ENCODE assay signal across 18 cellular contexts in the genomic region with DNA sequence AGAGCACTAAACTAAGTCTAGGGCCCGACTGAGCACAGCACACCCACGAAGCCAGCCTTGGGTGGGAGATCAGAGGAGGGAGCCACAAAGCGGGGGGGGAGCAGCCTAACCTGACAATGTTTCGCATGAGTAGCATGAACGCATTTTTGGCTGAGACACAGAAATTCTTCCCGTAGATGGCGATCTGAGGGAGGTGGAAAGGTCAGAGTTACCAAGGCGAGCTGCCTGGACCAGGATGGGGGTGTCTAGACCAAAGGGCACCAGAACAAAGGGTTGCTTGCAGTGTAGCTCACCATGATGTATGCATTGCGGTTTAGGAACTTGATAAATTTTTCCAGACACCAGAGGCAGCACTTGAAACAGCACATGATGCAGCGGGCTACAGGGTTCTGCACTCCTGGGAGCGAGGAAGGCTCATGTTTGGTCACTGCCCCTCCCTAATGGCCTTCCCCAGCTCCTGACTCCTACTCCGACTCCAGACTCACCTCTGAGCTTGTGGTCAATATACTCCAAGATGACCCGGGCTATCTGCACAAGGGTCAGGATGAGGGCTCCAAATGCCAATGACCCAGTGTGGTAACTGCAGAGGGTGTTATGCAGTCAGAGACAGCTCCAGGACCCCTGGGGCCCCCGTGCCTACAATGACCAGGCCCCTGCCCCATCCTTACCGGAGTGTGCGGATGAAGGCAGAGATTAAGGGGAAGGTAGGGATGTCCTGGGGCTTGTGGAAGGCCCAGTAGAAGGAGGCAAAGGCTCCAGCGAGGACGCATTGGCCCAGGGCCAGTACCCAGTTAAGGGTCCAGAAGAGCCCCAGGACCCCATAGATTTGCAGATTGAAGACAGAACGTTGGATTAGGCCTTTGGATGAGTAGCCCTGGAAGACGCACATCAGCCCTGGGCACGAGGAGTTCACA. TPM values are rescaled to one million over a fixed set of nuclear protein-coding genes. Genes with fewer than 3 reads are reported as not detected.
DNase-seq lines count a peak whose midpoint lies in the region; ATAC-seq, FAIRE-seq and TF ChIP-seq lines count a peak whose summit lies in the region.
"Had no signal": no experiment of that assay in that cellular context is flagged by ENCODE, and none has a peak within 500 bp of the region (broad histone marks: within the 10 kb centered on the region; RNA-seq: fewer than 3 reads in every experiment).

No MANE protein-coding gene starts in this region.

- H2BK20ac ChIP-seq in H9 (ENCODE audit: low read depth, low read length, poor library complexity, severe bottlenecking) = no peak overlapping the region

- H3K4ac ChIP-seq in H9 (ENCODE audit: low read depth, low read length) = no peak overlapping the region

- DNase-seq in H9 (no peak), mesothelial cell of epicardium (ENCODE audit: low spot score in 2 of 2, unreplicated experiment in 2 of 2) (no peak), dermis blood vessel endothelial cell (no peak), DMS53 (lab: John Stamatoyannopoulos, UW) (no peak), aorta (no peak), GM12892 (ENCODE audit: insufficient read length) (no peak)
- DNase-seq in activated naive CD8-positive, alpha-beta T cell treated with anti-CD3 and anti-CD28 coated beads, Interleukin-2, amount 50 U/mL, for 24 hours = peak; percentile 12
- DNase-seq: activated B cell treated with CpG ODN at 0.5 μM for 24 hours; activated CD8-positive, alpha-beta memory T cell treated with anti-CD3 and anti-CD28 coated beads, Interleukin-2, amount 50 U/mL, for 4 hours; activated naive CD4-positive, alpha-beta T cell treated with anti-CD3 and anti-CD28 coated beads for 36 hours; DMS 273 treated with DMSO at 0.1 percent for 48 hours; effector memory CD4-positive, alpha-beta T cell; NCI-H2029; NCI-H524 treated with DMSO at 0.1 percent for 48 hours had no signal

- no peak overlapping the region for H4K91ac ChIP-seq in H9 (ENCODE audit: insufficient read length, low read depth, low read length)

- intact Hi-C loops in aorta (cut with DNase I) = loop anchor here in 1 of 2 donors (10.0 kb wide), 1 partner anchor 181 kb away; a partner anchor contains a TSS

- H3K27me3 ChIP-seq in BLaER1 (no peaks in the 10 kb centered on the region), H9 (ENCODE audit: insufficient read depth, low read length) (no peaks in the 10 kb centered on the region), aorta (ENCODE audit: control insufficient read depth in 1 of 2, insufficient read depth in 2 of 2, low read length in 1 of 2) (no peaks in the 10 kb centered on the region)
- H3K27me3 ChIP-seq: suprapubic skin had no signal

- H2BK15ac ChIP-seq in H9 (ENCODE audit: low read depth, low read length) = no peak overlapping the region

- H3K36me3 Mint-ChIP-seq in H9 (ENCODE audit: insufficient read depth in 1 of 3, low read depth in 3 of 3) = peaks cover 0 to 2% (median 0%) of the 10 kb centered on the region in 3 experiments; a peak in 1 of 7 replicates
- H3K36me3 Mint-ChIP-seq in activated naive CD8-positive, alpha-beta T cell treated with anti-CD3 and anti-CD28 coated beads, Interleukin-2, amount 50 U/mL, for 24 hours (ENCODE audit: low read depth) = peaks cover 4% of the 10 kb centered on the region
- no peaks in the 10 kb centered on the region for H3K36me3 Mint-ChIP-seq in mesothelial cell of epicardium

- H3K4me3 ChIP-seq in BLaER1 (no peak overlapping the region), aorta (ENCODE audit: low read length in 2 of 2) (no peak overlapping the region)
- H3K4me3 ChIP-seq: suprapubic skin had no signal

- H4K20me1 ChIP-seq in BLaER1 (no peaks in the 10 kb centered on the region), H9 (ENCODE audit: control insufficient read depth, insufficient read depth, insufficient read length) (no peaks in the 10 kb centered on the region)

- no CpG with 5 or more reads among the region's 21 CpGs for WGBS in H9 (ENCODE audit: extremely low coverage, insufficient read length, low lambda C conversion rate)
- WGBS in aorta, 2 donors = 85 to 88% methylated on average over 21 of the region's 21 CpGs

- H3K14ac ChIP-seq in H9 (ENCODE audit: insufficient read depth, low read length) = no peak overlapping the region

- H3K56ac ChIP-seq in H9 (ENCODE audit: insufficient read length, low read depth, low read length) = no peak overlapping the region

- no peak overlapping the region for H3T11ph ChIP-seq in H9 (ENCODE audit: low read length)

- TF ChIP-seq CTCF in H9 (conservative IDR thresholded peaks at IDR 0.05) (no peak), mesothelial cell of epicardium (IDR thresholded peaks at IDR 0.05; ENCODE audit: unreplicated experiment) (no peak)

- ATAC-seq in activated naive CD8-positive, alpha-beta T cell treated with anti-CD3 and anti-CD28 coated beads, Interleukin-2, amount 50 U/mL, for 24 hours = peak; percentile 11
- no peak for ATAC-seq in aorta (ENCODE audit: low FRiP score)

- peak overlapping the region; percentile 82 for H3K9ac ChIP-seq in BLaER1
- no peak overlapping the region for H3K9ac ChIP-seq in H9 (ENCODE audit: extremely low read depth, insufficient read length, low read length)

- H2BK12ac ChIP-seq in H9 (ENCODE audit: insufficient read length, low read depth, low read length) = no peak overlapping the region

- H2BK5ac ChIP-seq in H9 (ENCODE audit: insufficient read length, low read length) = no peak overlapping the region

- H3K9me3 Mint-ChIP-seq in H9 = no peaks in the 10 kb centered on the region; a peak in 1 of 5 replicates
- H3K9me3 Mint-ChIP-seq in activated naive CD8-positive, alpha-beta T cell treated with anti-CD3 and anti-CD28 coated beads, Interleukin-2, amount 50 U/mL, for 24 hours = no peaks in the 10 kb centered on the region
- H3K9me3 Mint-ChIP-seq in mesothelial cell of epicardium = no peaks in the 10 kb centered on the region
- H3K9me3 Mint-ChIP-seq: activated B cell treated with CpG ODN at 0.5 μM for 24 hours; activated naive CD4-positive, alpha-beta T cell treated with anti-CD3 and anti-CD28 coated beads for 36 hours had no signal

- peaks cover 12% of the 10 kb centered on the region for H3K23me2 ChIP-seq in H9 (ENCODE audit: insufficient read length, low read depth, low read length, poor library complexity, severe bottlenecking)

- H3K4me1 Mint-ChIP-seq in H9 (peaks cover 16 to 33% of the 10 kb centered on the region in 2 experiments), mesothelial cell of epicardium (peaks cover 20% of the 10 kb centered on the region)
- H3K4me1 Mint-ChIP-seq in activated naive CD8-positive, alpha-beta T cell treated with anti-CD3 and anti-CD28 coated beads, Interleukin-2, amount 50 U/mL, for 24 hours = peaks cover 38% of the 10 kb centered on the region

- H3K4me3 Mint-ChIP-seq in H9 (peak overlapping the region; percentile 38 to 98; a peak in 4 of 5 replicates), mesothelial cell of epicardium (peak overlapping the region; percentile 17)
- no peak overlapping the region for H3K4me3 Mint-ChIP-seq in activated naive CD8-positive, alpha-beta T cell treated with anti-CD3 and anti-CD28 coated beads, Interleukin-2, amount 50 U/mL, for 24 hours
- H3K4me3 Mint-ChIP-seq: activated B cell treated with CpG ODN at 0.5 μM for 24 hours had no signal

- H3K27ac ChIP-seq in BLaER1 (0 out of 2 replicates have a peak overlapping the region, but pooled peaks have one; percentile 84), H9 (ENCODE audit: insufficient read length, low read depth, low read length) (no peak overlapping the region), aorta (ENCODE audit: low read depth in 1 of 2, low read length in 2 of 2) (no peak overlapping the region)
- H3K27ac ChIP-seq: suprapubic skin had no signal

- no peak for FAIRE-seq in GM12892 (lab: Jason Lieb, UNC)
- FAIRE-seq: GM19239 had no signal

- no peak overlapping the region for H3K23ac ChIP-seq in H9 (ENCODE audit: insufficient read length, low read depth, low read length)

- H3K27me3 Mint-ChIP-seq in H9 (ENCODE audit: low read depth) = peaks cover 2% of the 10 kb centered on the region
- peaks cover 4% of the 10 kb centered on the region for H3K27me3 Mint-ChIP-seq in activated naive CD8-positive, alpha-beta T cell treated with anti-CD3 and anti-CD28 coated beads, Interleukin-2, amount 50 U/mL, for 24 hours
- no peaks in the 10 kb centered on the region for H3K27me3 Mint-ChIP-seq in mesothelial cell of epicardium (ENCODE audit: low read depth)

- H3K36me3 ChIP-seq in BLaER1 = peaks cover 3% of the 10 kb centered on the region; the same call in 1 of the 2 replicates
- H3K36me3 ChIP-seq in aorta (ENCODE audit: control insufficient read depth in 1 of 2, insufficient read depth in 2 of 2, low read length in 1 of 2) = no peaks in the 10 kb centered on the region

- no peak overlapping the region for H4K5ac ChIP-seq in H9 (ENCODE audit: insufficient read length, low read depth, low read length)

- H3K27ac Mint-ChIP-seq in H9 (peak overlapping the region; percentile 53 to 92 (median 64); a peak in 4 of 7 replicates), mesothelial cell of epicardium (no peak overlapping the region)
- peak overlapping the region; percentile 37 for H3K27ac Mint-ChIP-seq in activated naive CD8-positive, alpha-beta T cell treated with anti-CD3 and anti-CD28 coated beads, Interleukin-2, amount 50 U/mL, for 24 hours
- H3K27ac Mint-ChIP-seq: activated B cell treated with CpG ODN at 0.5 μM for 24 hours; activated naive CD4-positive, alpha-beta T cell treated with anti-CD3 and anti-CD28 coated beads for 36 hours had no signal

- no peaks in the 10 kb centered on the region for H3K79me1 ChIP-seq in H9 (ENCODE audit: insufficient read depth, low read depth, low read length, poor library complexity, severe bottlenecking)

- H3K79me2 ChIP-seq in H9 (ENCODE audit: insufficient read depth, low read length) = no peaks in the 10 kb centered on the region

- H2BK120ac ChIP-seq in H9 (ENCODE audit: low read depth, low read length, poor library complexity, severe bottlenecking) = no peak overlapping the region

- H3K4me1 ChIP-seq in BLaER1 (peaks cover 59% of the 10 kb centered on the region), H9 (ENCODE audit: insufficient read depth, low read length) (no peaks in the 10 kb centered on the region), aorta (ENCODE audit: control insufficient read depth in 1 of 2, insufficient read depth in 2 of 2, low read length in 2 of 2) (no peaks in the 10 kb centered on the region)

- H3K4me2 ChIP-seq in BLaER1 (peak overlapping the region; percentile 92), H9 (ENCODE audit: insufficient read depth, insufficient read length, low read length) (no peak overlapping the region)

- no peaks in the 10 kb centered on the region for H3K9me3 ChIP-seq in BLaER1
- no peaks in the 10 kb centered on the region for H3K9me3 ChIP-seq in H9 (ENCODE audit: control insufficient read depth, low read depth, low read length)
- no peaks in the 10 kb centered on the region for H3K9me3 ChIP-seq in aorta (ENCODE audit: control insufficient read depth, low read length)
- H3K9me3 ChIP-seq: suprapubic skin had no signal

- H2AFZ ChIP-seq in H9 (ENCODE audit: low read length) = no peak overlapping the region

- no peak overlapping the region for H3K18ac ChIP-seq in H9 (ENCODE audit: insufficient read length, low read depth, low read length)

- H4K8ac ChIP-seq in H9 (replicated peaks; ENCODE audit: insufficient read length, low read depth, low read length) = no peak overlapping the region

- H2AK5ac ChIP-seq in H9 (ENCODE audit: insufficient read length, low read length) = no peak overlapping the region

- TF ChIP-seq POLR2A in GM12892 (IDR thresholded peaks at IDR 0.05; ENCODE audit: low read depth, low read length) = no peak

RNA-seq across cellular contexts. Expression of a gene that starts 2.8 kb away (rescaled TPM):
- 35.1 and 36.2 TPM in 2 replicates for total RNA-seq in H9 (2021)
- total RNA-seq in mesothelial cell of epicardium = 23.2 to 24.7 TPM (median 24.4 TPM) in 3 replicates
- total RNA-seq in dermis blood vessel endothelial cell = 66.8 and 78.1 TPM in 2 replicates
- total RNA-seq in aorta = 10 to 100 TPM; 23.9 to 24.6 TPM
- polyA plus RNA-seq in aorta = 10 to 100 TPM; 20.3 to 23.7 TPM
- polyA plus RNA-seq in GM12892 (2012; ENCODE audit: missing spikeins) = 15.0 TPM

RNA-seq across cellular contexts. Expression of a gene that starts 13.3 kb away (rescaled TPM):
- total RNA-seq in H9 (2021) (3.3 and 3.8 TPM in 2 replicates), mesothelial cell of epicardium (0.40 to 0.94 TPM (median 0.66 TPM) in 3 replicates), dermis blood vessel endothelial cell (0.05 and 0.17 TPM in 2 replicates), aorta (1 to 10 TPM in 1 of 2 donors, under 1 TPM in 1; 0.60 to 1.5 TPM)
- polyA plus RNA-seq in aorta = 10 to 100 TPM in 1 of 2 donors, under 1 TPM in 1; 0.31 to 12.0 TPM
- polyA plus RNA-seq in GM12892 (2012; ENCODE audit: missing spikeins) = not detected
- total RNA-seq: activated B cell treated with CpG ODN at 0.5 μM for 24 hours, cardiac septum had no signal

RNA-seq across cellular contexts. Expression of a gene that starts 32.0 kb away (rescaled TPM):
- total RNA-seq in H9 (2021) (121 and 124 TPM in 2 replicates), mesothelial cell of epicardium (127 to 135 TPM (median 129 TPM) in 3 replicates), dermis blood vessel endothelial cell (45.9 and 58.9 TPM in 2 replicates), aorta (10 to 100 TPM; 23.6 to 40.4 TPM)
- 10 to 100 TPM; 16.7 to 56.8 TPM for polyA plus RNA-seq in aorta
- 31.3 TPM for polyA plus RNA-seq in GM12892 (2012; ENCODE audit: missing spikeins)

RNA-seq across cellular contexts. Expression of a gene that starts 36.4 kb away (rescaled TPM):
- total RNA-seq in H9 (2021) = 31.0 and 32.7 TPM in 2 replicates
- 35.3 to 37.1 TPM (median 35.9 TPM) in 3 replicates for total RNA-seq in mesothelial cell of epicardium
- 3.6 and 4.9 TPM in 2 replicates for total RNA-seq in dermis blood vessel endothelial cell
- total RNA-seq in aorta = 1 to 10 TPM; 1.8 to 4.9 TPM
- polyA plus RNA-seq in aorta = 1 to 10 TPM; 1.2 to 3.4 TPM
- 2.1 TPM for polyA plus RNA-seq in GM12892 (2012; ENCODE audit: missing spikeins)

RNA-seq across cellular contexts. Expression of a gene that starts 37.9 kb away (rescaled TPM):
- total RNA-seq in H9 (2021) (85.1 and 90.5 TPM in 2 replicates), mesothelial cell of epicardium (105 to 109 TPM (median 108 TPM) in 3 replicates), dermis blood vessel endothelial cell (68.8 and 71.5 TPM in 2 replicates), aorta (100 to 1,000 TPM; 155 to 332 TPM)
- 10 to 100 TPM; 23.2 to 61.1 TPM for polyA plus RNA-seq in aorta
- 7.1 TPM for polyA plus RNA-seq in GM12892 (2012; ENCODE audit: missing spikeins)
